ENCODE assay signal across 8 cellular contexts in genomic region chr3:195150194-195151118, GRCh38.
A peak's percentile ranks its signal among the peaks of the same experiment; 100 is the strongest.
DNase-seq lines count a peak whose midpoint lies in the region; TF ChIP-seq lines count a peak whose summit lies in the region.

No MANE protein-coding gene starts in this region.

- no peak for TF ChIP-seq CTCF in neural crest cell (conservative IDR thresholded peaks at IDR 0.05)

- no peaks in the 10 kb centered on the region for H3K9me3 Mint-ChIP-seq in activated CD4-positive, alpha-beta T cell treated with anti-CD3 and anti-CD28 coated beads, Interleukin-2, amount 10 ng/mL, durations not matched to agents 7 days and 5 days
- H3K9me3 Mint-ChIP-seq in neural crest cell: no peaks in the 10 kb centered on the region

- DNase-seq in NCI-H2081 (lab: John Stamatoyannopoulos, UW) (peak; percentile 19 to 33), NCI-H2081 treated with DMSO at 0.1 percent for 48 hours (lab: John Stamatoyannopoulos, UW) (no peak), KBM-7 (peak; percentile 91), foreskin melanocyte (peak; percentile 79), neural crest cell (ENCODE audit: low read depth, low spot score) (peak; percentile 3), COLO668 (lab: John Stamatoyannopoulos, UW; ENCODE audit: unreplicated experiment) (no peak), MG63 (no peak)
- peak; percentile 37 for DNase-seq in activated CD4-positive, alpha-beta T cell treated with anti-CD3 and anti-CD28 coated beads, Interleukin-2, amount 10 ng/mL, durations not matched to agents 7 days and 5 days

- peaks cover 2% of the 10 kb centered on the region for H3K27me3 Mint-ChIP-seq in activated CD4-positive, alpha-beta T cell treated with anti-CD3 and anti-CD28 coated beads, Interleukin-2, amount 10 ng/mL, durations not matched to agents 7 days and 5 days
- peaks cover 3% of the 10 kb centered on the region for H3K27me3 Mint-ChIP-seq in neural crest cell (ENCODE audit: low read depth)

- POLR2A ChIA-PET in activated CD4-positive, alpha-beta T cell treated with anti-CD3 and anti-CD28 coated beads, Interleukin-2, amount 10 ng/mL, durations not matched to agents 7 days and 5 days (lab: Charles Lee): no interaction called here

- no peaks in the 10 kb centered on the region for H3K36me3 Mint-ChIP-seq in activated CD4-positive, alpha-beta T cell treated with anti-CD3 and anti-CD28 coated beads, Interleukin-2, amount 10 ng/mL, durations not matched to agents 7 days and 5 days (ENCODE audit: low read depth)
- no peaks in the 10 kb centered on the region for H3K36me3 Mint-ChIP-seq in neural crest cell (ENCODE audit: low read depth)

- in situ Hi-C loops in KBM-7 (cut with MboI; ENCODE audit: low pct_unique_long_range_greater_than_20kb, low sequenced_read_pairs): no loop called here

- H3K4me1 Mint-ChIP-seq in activated CD4-positive, alpha-beta T cell treated with anti-CD3 and anti-CD28 coated beads, Interleukin-2, amount 10 ng/mL, durations not matched to agents 7 days and 5 days: peaks cover 45% of the 10 kb centered on the region
- peaks cover 61% of the 10 kb centered on the region for H3K4me1 Mint-ChIP-seq in neural crest cell

- peak overlapping the region; percentile 35 for H3K4me3 Mint-ChIP-seq in activated CD4-positive, alpha-beta T cell treated with anti-CD3 and anti-CD28 coated beads, Interleukin-2, amount 10 ng/mL, durations not matched to agents 7 days and 5 days
- peak overlapping the region; percentile 48 for H3K4me3 Mint-ChIP-seq in neural crest cell

- no peaks in the 10 kb centered on the region for H3K9me3 ChIP-seq in MG63

- CTCF ChIA-PET in activated CD4-positive, alpha-beta T cell treated with anti-CD3 and anti-CD28 coated beads, Interleukin-2, amount 10 ng/mL, durations not matched to agents 7 days and 5 days (lab: Charles Lee): interaction anchor here (0.9 to 1.8 kb wide), 2 partner anchors 19 to 83 kb away, joined by 3 to 5 read pairs; no protein-coding TSS in a partner anchor

- peaks cover 5% of the 10 kb centered on the region; the same call in 1 of the 2 replicates for H3K36me3 ChIP-seq in MG63

- H3K27ac Mint-ChIP-seq in activated CD4-positive, alpha-beta T cell treated with anti-CD3 and anti-CD28 coated beads, Interleukin-2, amount 10 ng/mL, durations not matched to agents 7 days and 5 days: peak overlapping the region; percentile 78
- peak overlapping the region; percentile 94 for H3K27ac Mint-ChIP-seq in neural crest cell (ENCODE audit: unreplicated experiment)

- H3K27me3 ChIP-seq in MG63: no peaks in the 10 kb centered on the region

- H3K4me3 ChIP-seq in MG63: no peak overlapping the region

Comparison
In these comparisons a context has a peak if more than half of its experiments do, and no peak if none do; other contexts are left out.
1. DNase-seq: peak in NCI-H2081 (2 of 2), KBM-7 (single experiment), activated CD4-positive, alpha-beta T cell treated with anti-CD3 and anti-CD28 coated beads, Interleukin-2, amount 10 ng/mL, durations not matched to agents 7 days and 5 days (single experiment), foreskin melanocyte (single experiment) and neural crest cell (single experiment); none in NCI-H2081 treated with DMSO at 0.1 percent for 48 hours (single experiment), COLO668 (single experiment) and MG63 (single experiment).